1 cellular context compared by ENCODE assay signal in the genomic region with DNA sequence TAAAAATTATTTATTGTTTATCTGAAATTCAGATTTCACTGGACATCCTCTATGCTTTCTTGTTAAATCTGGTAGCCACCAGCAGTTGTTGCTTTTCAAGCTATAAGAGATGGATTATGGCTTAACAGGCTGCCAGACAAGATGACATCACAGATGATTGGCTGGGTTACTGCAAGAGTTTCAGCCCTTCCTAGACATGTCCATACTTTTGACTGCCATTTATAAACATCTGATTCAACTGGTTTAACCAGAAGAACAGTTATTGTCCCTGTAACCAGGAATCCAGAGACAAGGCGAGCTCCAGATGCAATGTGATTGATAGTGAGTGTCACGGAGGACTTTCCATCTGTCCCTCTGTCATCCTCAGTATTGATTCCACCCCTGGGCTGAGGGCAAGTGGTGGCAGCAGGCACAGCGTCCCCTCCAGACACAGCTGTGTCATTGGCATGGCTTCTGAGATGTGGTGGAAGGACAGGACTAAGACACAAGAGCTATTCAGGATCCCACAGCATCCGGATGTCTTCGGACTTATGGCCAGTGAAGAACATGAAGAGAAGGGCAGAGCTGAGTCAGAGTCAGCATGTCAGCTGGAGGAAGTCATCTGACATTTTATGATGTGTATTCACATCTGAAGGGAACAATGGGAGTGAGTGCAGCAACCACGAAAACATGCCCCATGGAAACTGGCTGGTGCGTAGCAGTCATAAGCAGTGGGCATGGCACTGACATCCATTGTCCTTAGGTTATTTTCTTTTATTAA.
TF ChIP-seq lines count a peak whose summit lies in the region.

No MANE protein-coding gene starts in this region.

TF ChIP-seq in H1, 55 proteins besides CTCF, POLR2A, EP300 and RAD21:
- TF ChIP-seq SP2 (IDR thresholded peaks at IDR 0.05; ENCODE audit: low read length) (no peak), TBP (IDR thresholded peaks at IDR 0.05; ENCODE audit: low read depth, low read length) (no peak), RBBP5 (IDR thresholded peaks at IDR 0.05; ENCODE audit: borderline replicate concordance, low read depth, low read length) (no peak), JUND (IDR thresholded peaks at IDR 0.05; ENCODE audit: low read length) (no peak), CREB1 (IDR thresholded peaks at IDR 0.05) (no peak), SAP30 (IDR thresholded peaks at IDR 0.05; ENCODE audit: insufficient read depth, insufficient replicate concordance, low read length) (no peak), TEAD4 (IDR thresholded peaks at IDR 0.05; ENCODE audit: low read depth, low read length) (no peak), PHF8 (conservative IDR thresholded peaks at IDR 0.05; ENCODE audit: low read depth, low read length) (no peak), ASH2L (IDR thresholded peaks at IDR 0.05; ENCODE audit: low read length) (no peak), POU5F1 (IDR thresholded peaks at IDR 0.05; ENCODE audit: low read depth, low read length) (no peak), RXRA (IDR thresholded peaks at IDR 0.05; ENCODE audit: insufficient read depth, low read depth, low read length) (no peak), RNF2 (IDR thresholded peaks at IDR 0.05; ENCODE audit: borderline replicate concordance, low read depth, low read length, missing control alignments, poor library complexity, severe bottlenecking) (no peak), ZNF274 (IDR thresholded peaks at IDR 0.05; ENCODE audit: borderline replicate concordance, extremely low read depth, low read length) (no peak), CBX5 (IDR thresholded peaks at IDR 0.05; ENCODE audit: low read depth, low read length) (no peak)
- TF ChIP-seq, protein P1, sequence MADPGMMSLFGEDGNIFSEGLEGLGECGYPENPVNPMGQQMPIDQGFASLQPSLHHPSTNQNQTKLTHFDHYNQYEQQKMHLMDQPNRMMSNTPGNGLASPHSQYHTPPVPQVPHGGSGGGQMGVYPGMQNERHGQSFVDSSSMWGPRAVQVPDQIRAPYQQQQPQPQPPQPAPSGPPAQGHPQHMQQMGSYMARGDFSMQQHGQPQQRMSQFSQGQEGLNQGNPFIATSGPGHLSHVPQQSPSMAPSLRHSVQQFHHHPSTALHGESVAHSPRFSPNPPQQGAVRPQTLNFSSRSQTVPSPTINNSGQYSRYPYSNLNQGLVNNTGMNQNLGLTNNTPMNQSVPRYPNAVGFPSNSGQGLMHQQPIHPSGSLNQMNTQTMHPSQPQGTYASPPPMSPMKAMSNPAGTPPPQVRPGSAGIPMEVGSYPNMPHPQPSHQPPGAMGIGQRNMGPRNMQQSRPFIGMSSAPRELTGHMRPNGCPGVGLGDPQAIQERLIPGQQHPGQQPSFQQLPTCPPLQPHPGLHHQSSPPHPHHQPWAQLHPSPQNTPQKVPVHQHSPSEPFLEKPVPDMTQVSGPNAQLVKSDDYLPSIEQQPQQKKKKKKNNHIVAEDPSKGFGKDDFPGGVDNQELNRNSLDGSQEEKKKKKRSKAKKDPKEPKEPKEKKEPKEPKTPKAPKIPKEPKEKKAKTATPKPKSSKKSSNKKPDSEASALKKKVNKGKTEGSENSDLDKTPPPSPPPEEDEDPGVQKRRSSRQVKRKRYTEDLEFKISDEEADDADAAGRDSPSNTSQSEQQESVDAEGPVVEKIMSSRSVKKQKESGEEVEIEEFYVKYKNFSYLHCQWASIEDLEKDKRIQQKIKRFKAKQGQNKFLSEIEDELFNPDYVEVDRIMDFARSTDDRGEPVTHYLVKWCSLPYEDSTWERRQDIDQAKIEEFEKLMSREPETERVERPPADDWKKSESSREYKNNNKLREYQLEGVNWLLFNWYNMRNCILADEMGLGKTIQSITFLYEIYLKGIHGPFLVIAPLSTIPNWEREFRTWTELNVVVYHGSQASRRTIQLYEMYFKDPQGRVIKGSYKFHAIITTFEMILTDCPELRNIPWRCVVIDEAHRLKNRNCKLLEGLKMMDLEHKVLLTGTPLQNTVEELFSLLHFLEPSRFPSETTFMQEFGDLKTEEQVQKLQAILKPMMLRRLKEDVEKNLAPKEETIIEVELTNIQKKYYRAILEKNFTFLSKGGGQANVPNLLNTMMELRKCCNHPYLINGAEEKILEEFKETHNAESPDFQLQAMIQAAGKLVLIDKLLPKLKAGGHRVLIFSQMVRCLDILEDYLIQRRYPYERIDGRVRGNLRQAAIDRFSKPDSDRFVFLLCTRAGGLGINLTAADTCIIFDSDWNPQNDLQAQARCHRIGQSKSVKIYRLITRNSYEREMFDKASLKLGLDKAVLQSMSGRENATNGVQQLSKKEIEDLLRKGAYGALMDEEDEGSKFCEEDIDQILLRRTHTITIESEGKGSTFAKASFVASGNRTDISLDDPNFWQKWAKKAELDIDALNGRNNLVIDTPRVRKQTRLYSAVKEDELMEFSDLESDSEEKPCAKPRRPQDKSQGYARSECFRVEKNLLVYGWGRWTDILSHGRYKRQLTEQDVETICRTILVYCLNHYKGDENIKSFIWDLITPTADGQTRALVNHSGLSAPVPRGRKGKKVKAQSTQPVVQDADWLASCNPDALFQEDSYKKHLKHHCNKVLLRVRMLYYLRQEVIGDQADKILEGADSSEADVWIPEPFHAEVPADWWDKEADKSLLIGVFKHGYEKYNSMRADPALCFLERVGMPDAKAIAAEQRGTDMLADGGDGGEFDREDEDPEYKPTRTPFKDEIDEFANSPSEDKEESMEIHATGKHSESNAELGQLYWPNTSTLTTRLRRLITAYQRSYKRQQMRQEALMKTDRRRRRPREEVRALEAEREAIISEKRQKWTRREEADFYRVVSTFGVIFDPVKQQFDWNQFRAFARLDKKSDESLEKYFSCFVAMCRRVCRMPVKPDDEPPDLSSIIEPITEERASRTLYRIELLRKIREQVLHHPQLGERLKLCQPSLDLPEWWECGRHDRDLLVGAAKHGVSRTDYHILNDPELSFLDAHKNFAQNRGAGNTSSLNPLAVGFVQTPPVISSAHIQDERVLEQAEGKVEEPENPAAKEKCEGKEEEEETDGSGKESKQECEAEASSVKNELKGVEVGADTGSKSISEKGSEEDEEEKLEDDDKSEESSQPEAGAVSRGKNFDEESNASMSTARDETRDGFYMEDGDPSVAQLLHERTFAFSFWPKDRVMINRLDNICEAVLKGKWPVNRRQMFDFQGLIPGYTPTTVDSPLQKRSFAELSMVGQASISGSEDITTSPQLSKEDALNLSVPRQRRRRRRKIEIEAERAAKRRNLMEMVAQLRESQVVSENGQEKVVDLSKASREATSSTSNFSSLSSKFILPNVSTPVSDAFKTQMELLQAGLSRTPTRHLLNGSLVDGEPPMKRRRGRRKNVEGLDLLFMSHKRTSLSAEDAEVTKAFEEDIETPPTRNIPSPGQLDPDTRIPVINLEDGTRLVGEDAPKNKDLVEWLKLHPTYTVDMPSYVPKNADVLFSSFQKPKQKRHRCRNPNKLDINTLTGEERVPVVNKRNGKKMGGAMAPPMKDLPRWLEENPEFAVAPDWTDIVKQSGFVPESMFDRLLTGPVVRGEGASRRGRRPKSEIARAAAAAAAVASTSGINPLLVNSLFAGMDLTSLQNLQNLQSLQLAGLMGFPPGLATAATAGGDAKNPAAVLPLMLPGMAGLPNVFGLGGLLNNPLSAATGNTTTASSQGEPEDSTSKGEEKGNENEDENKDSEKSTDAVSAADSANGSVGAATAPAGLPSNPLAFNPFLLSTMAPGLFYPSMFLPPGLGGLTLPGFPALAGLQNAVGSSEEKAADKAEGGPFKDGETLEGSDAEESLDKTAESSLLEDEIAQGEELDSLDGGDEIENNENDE (IDR thresholded peaks at IDR 0.05; ENCODE audit: insufficient replicate concordance, low read length), result no peak
- TF ChIP-seq, protein P2, sequence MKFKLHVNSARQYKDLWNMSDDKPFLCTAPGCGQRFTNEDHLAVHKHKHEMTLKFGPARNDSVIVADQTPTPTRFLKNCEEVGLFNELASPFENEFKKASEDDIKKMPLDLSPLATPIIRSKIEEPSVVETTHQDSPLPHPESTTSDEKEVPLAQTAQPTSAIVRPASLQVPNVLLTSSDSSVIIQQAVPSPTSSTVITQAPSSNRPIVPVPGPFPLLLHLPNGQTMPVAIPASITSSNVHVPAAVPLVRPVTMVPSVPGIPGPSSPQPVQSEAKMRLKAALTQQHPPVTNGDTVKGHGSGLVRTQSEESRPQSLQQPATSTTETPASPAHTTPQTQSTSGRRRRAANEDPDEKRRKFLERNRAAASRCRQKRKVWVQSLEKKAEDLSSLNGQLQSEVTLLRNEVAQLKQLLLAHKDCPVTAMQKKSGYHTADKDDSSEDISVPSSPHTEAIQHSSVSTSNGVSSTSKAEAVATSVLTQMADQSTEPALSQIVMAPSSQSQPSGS (IDR thresholded peaks at IDR 0.05; ENCODE audit: low read length), result no peak
